1 cellular context compared by ENCODE assay signal in the genomic region with DNA sequence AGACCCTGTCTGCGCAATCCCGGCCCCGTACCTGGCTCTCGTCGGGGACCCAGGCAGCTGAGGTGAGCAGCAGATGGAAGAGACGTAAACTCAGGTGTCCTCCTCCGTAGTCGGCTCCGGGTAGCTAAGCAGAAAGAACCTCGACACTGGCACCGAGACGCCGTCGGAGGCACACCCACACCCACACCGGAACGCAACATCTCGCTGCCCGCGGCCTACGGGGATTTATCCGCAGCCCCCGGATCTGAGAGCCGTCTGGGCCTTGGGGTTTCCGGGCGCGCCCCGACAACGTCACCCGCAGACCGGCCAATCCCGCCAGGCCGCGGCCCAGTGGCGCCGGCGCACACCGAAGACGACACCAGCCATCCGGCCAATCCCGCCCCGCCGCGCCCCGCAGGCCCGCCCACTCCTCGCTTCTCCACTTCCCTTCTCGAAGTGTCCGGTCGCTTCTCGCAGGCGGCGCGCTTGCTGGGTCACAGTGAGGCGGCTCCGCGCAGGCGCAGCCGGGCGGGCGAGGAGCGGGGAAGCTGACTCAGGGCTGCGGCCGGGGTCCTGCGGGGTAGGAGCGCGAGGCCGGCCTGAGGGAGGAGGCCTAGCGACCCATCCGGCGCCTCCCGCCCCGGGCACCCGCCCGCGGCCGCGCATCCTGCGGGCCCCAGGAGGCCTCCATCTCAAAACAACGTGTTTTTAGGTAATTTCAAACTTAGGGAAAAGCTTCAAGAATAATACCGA.
TF ChIP-seq lines count a peak whose summit lies in the region.

A gene with protein sequence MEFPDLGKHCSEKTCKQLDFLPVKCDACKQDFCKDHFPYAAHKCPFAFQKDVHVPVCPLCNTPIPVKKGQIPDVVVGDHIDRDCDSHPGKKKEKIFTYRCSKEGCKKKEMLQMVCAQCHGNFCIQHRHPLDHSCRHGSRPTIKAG (minus strand): TSS at position 264 of the 732 bp plus-strand sequence. CDS start 1,984 bp downstream, outside the sequence.

TF ChIP-seq in HCT116, 20 proteins besides CTCF, POLR2A, EP300 and RAD21 (continued from another document):
- TF ChIP-seq, protein P1, sequence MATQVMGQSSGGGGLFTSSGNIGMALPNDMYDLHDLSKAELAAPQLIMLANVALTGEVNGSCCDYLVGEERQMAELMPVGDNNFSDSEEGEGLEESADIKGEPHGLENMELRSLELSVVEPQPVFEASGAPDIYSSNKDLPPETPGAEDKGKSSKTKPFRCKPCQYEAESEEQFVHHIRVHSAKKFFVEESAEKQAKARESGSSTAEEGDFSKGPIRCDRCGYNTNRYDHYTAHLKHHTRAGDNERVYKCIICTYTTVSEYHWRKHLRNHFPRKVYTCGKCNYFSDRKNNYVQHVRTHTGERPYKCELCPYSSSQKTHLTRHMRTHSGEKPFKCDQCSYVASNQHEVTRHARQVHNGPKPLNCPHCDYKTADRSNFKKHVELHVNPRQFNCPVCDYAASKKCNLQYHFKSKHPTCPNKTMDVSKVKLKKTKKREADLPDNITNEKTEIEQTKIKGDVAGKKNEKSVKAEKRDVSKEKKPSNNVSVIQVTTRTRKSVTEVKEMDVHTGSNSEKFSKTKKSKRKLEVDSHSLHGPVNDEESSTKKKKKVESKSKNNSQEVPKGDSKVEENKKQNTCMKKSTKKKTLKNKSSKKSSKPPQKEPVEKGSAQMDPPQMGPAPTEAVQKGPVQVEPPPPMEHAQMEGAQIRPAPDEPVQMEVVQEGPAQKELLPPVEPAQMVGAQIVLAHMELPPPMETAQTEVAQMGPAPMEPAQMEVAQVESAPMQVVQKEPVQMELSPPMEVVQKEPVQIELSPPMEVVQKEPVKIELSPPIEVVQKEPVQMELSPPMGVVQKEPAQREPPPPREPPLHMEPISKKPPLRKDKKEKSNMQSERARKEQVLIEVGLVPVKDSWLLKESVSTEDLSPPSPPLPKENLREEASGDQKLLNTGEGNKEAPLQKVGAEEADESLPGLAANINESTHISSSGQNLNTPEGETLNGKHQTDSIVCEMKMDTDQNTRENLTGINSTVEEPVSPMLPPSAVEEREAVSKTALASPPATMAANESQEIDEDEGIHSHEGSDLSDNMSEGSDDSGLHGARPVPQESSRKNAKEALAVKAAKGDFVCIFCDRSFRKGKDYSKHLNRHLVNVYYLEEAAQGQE (IDR thresholded peaks at IDR 0.05; ENCODE audit: low read depth): no peak
- no peak for TF ChIP-seq ZNF274 (IDR thresholded peaks at IDR 0.05; ENCODE audit: low read depth, low read length)
- peak; percentile 97 for TF ChIP-seq SP1 (IDR thresholded peaks at IDR 0.05; ENCODE audit: low read depth)
- no peak for TF ChIP-seq TCF7L2 (IDR thresholded peaks at IDR 0.05; ENCODE audit: borderline replicate concordance, extremely low read depth, insufficient read depth, insufficient read length)
- peak; percentile 90 for TF ChIP-seq POLR2AphosphoS5 (IDR thresholded peaks at IDR 0.05; ENCODE audit: low read depth, low read length)
- no peak for TF ChIP-seq JUND (IDR thresholded peaks at IDR 0.05)
